ENCODE assay signal across 5 cellular contexts in the genomic region with DNA sequence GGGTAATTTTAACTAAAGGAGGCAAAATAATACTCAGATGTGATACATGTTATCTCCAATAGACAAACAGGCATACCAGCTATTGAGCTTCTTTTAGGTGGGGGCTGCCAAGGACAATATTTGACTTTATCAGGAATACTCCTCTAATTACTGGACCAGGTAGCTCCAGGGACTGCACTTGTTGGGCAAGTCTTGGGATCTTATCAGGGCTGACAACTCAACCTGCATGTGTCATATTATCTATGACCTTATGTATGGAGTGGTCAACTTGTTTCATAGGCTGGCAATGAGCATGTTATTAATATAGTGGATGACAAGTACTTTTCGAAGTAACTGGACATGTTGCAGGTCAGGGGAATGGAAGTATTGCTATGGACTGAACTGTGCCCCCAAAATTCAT.
"Had no signal": no experiment of that assay in that cellular context is flagged by ENCODE, and none has a peak within 500 bp of the region (broad histone marks: within the 10 kb centered on the region; RNA-seq: fewer than 3 reads in every experiment).

No MANE protein-coding gene starts in this region.

- DNase-seq: IMR-90, KBM-7, KG1 had no signal

- H3K27ac ChIP-seq: HL-60 had no signal

- H3K4me3 ChIP-seq: K562 had no signal
